In genomic region chr13:114120486-114121430, GRCh38 we compare ENCODE assay signal across 12 cellular contexts. TPM values are rescaled to one million over a fixed set of nuclear protein-coding genes. Genes with fewer than 3 reads are reported as not detected.
DNase-seq lines count a peak whose midpoint lies in the region; ATAC-seq and TF ChIP-seq lines count a peak whose summit lies in the region.
"Had no signal": no experiment of that assay in that cellular context is flagged by ENCODE, and none has a peak within 500 bp of the region (broad histone marks: within the 10 kb centered on the region; RNA-seq: fewer than 3 reads in every experiment).

No MANE protein-coding gene starts in this region.

- H3K36me3 ChIP-seq in RWPE2 (ENCODE audit: low read depth) (no peaks in the 10 kb centered on the region; the same call in 1 of the 2 replicates), fibroblast of lung (ENCODE audit: control insufficient read depth, insufficient read depth, low read length) (peaks cover 1% of the 10 kb centered on the region), skeletal muscle satellite cell (ENCODE audit: insufficient read depth, low read length) (no peaks in the 10 kb centered on the region), PC-9 (ENCODE audit: low read depth) (no peaks in the 10 kb centered on the region), H7 (replicated peaks; ENCODE audit: control insufficient read depth, insufficient read depth, low read length) (no peaks in the 10 kb centered on the region)

- BruUV-seq in PC-9 (replicated peaks; lab: Mats Ljungman, UMichigan), result no TSS peak

- peaks cover 17% of the 10 kb centered on the region; the same call in 1 of the 2 replicates for H3F3A ChIP-seq in PC-9 (ENCODE audit: insufficient read depth, low read depth)

- ATAC-seq in RWPE2 (ENCODE audit: low read depth), result no peak
- no peak for ATAC-seq in GM21786 (IDR thresholded peaks at IDR 0.05; ENCODE audit: unreplicated experiment)
- no peak for ATAC-seq in GM19463 (IDR thresholded peaks at IDR 0.05; ENCODE audit: unreplicated experiment)

- H3K4me3 ChIP-seq in RWPE2 (ENCODE audit: severe bottlenecking) (no peak overlapping the region), fibroblast of lung (replicated peaks in 1 of 4; ENCODE audit: control extremely low read depth in 1 of 4, insufficient read depth in 1 of 4, low read depth in 3 of 4, low read length in 4 of 4) (no peak overlapping the region), skeletal muscle satellite cell (ENCODE audit: low read length) (no peak overlapping the region), PC-9 (no peak overlapping the region), H7 (ENCODE audit: insufficient read depth, low read depth, low read length) (no peak overlapping the region)

- DNase-seq in ELF-1 (ENCODE audit: low read depth, low spot score) (peak; percentile 39), RWPE2 (ENCODE audit: low spot score) (no peak), fibroblast of lung (ENCODE audit: low read depth in 2 of 2) (no peak), PC-9 (no peak), H7 (no peak)
- DNase-seq: activated CD4-positive, alpha-beta T cell treated with anti-CD3 and anti-CD28 coated beads, Interleukin-2, amount 50 U/mL, for 48 hours had no signal

- peak overlapping the region; percentile 54 for H3K9ac ChIP-seq in fibroblast of lung (ENCODE audit: insufficient read depth, low read length)
- peak overlapping the region; percentile 34 for H3K9ac ChIP-seq in skeletal muscle satellite cell (ENCODE audit: low read depth, low read length)

- H3K9me2 ChIP-seq in PC-9 (ENCODE audit: insufficient read depth), result no peaks in the 10 kb centered on the region

- H3K27ac ChIP-seq in RWPE2 (ENCODE audit: poor library complexity, severe bottlenecking) (peak overlapping the region; percentile 41), fibroblast of lung (ENCODE audit: insufficient read depth, low read length) (peak overlapping the region; percentile 75), PC-9 (no peak overlapping the region)
- H3K27ac ChIP-seq: HL-60 had no signal

- no peak overlapping the region for H2AFZ ChIP-seq in fibroblast of lung (ENCODE audit: low read length)
- H2AFZ ChIP-seq in PC-9, result no peak overlapping the region

- H3K9me3 ChIP-seq in RWPE2 (ENCODE audit: severe bottlenecking) (no peaks in the 10 kb centered on the region), fibroblast of lung (ENCODE audit: control insufficient read depth, insufficient read depth, low read depth, low read length) (no peaks in the 10 kb centered on the region), skeletal muscle satellite cell (replicated peaks; ENCODE audit: low read length) (no peaks in the 10 kb centered on the region), PC-9 (ENCODE audit: insufficient read depth, low read depth) (no peaks in the 10 kb centered on the region)

- intact Hi-C loops in PC-9 (cut with micrococcal nuclease; ENCODE audit: unreplicated experiment), result no loop called here

- H3K27me3 ChIP-seq in RWPE2 (ENCODE audit: insufficient read depth, poor library complexity, severe bottlenecking) (no peaks in the 10 kb centered on the region), fibroblast of lung (ENCODE audit: control insufficient read depth, insufficient read depth, low read length) (no peaks in the 10 kb centered on the region), skeletal muscle satellite cell (ENCODE audit: control insufficient read depth, insufficient read depth, low read length) (no peaks in the 10 kb centered on the region), PC-9 (ENCODE audit: insufficient read depth, low read depth) (no peaks in the 10 kb centered on the region), H7 (ENCODE audit: control insufficient read depth, insufficient read depth, low read length) (no peaks in the 10 kb centered on the region)

- POLR2A ChIA-PET in PC-9 (lab: Charles Lee; ENCODE audit: unreplicated experiment), result no interaction called here

- TF ChIP-seq CTCF in RWPE2 (IDR thresholded peaks at IDR 0.05; ENCODE audit: poor library complexity, severe bottlenecking) (no peak), fibroblast of lung (conservative IDR thresholded peaks at IDR 0.05 in 1 of 2, IDR thresholded peaks at IDR 0.05 in 1 of 2; ENCODE audit: low read depth in 1 of 2, low read length in 2 of 2) (no peak), PC-9 (conservative IDR thresholded peaks at IDR 0.05) (no peak)

- H3K4me1 ChIP-seq in RWPE2 (ENCODE audit: insufficient read depth, poor library complexity, severe bottlenecking) (peaks cover 14% of the 10 kb centered on the region), fibroblast of lung (ENCODE audit: control insufficient read depth, extremely low read depth, insufficient read depth, low read length) (peaks cover 44% of the 10 kb centered on the region), skeletal muscle satellite cell (ENCODE audit: control insufficient read depth, insufficient read depth, low read length) (peaks cover 80% of the 10 kb centered on the region), PC-9 (replicated peaks; ENCODE audit: insufficient read depth) (no peaks in the 10 kb centered on the region)

- CTCF ChIA-PET in PC-9 (lab: Charles Lee), result no interaction called here

- H4K20me1 ChIP-seq in fibroblast of lung (ENCODE audit: control insufficient read depth, extremely low read depth, insufficient read depth, low read length) (no peaks in the 10 kb centered on the region), PC-9 (ENCODE audit: insufficient read depth) (no peaks in the 10 kb centered on the region)

- H3K79me2 ChIP-seq in fibroblast of lung (ENCODE audit: control insufficient read depth, insufficient read depth, low read length) (peaks cover 76% of the 10 kb centered on the region), PC-9 (ENCODE audit: low read depth) (no peaks in the 10 kb centered on the region)

- H3K4me2 ChIP-seq in fibroblast of lung (ENCODE audit: extremely low read depth, insufficient read depth, low read length), result peak overlapping the region; percentile 48
- H3K4me2 ChIP-seq in skeletal muscle satellite cell (ENCODE audit: low read length), result peak overlapping the region; percentile 50
- no peak overlapping the region for H3K4me2 ChIP-seq in PC-9

RNA-seq across cellular contexts. Expression of gene RASA3, which starts 11.7 kb away (rescaled TPM):
- total RNA-seq in fibroblast of lung (21.6 and 26.6 TPM in 2 replicates), PC-9 (2021) (9.7 and 10.0 TPM in 2 replicates)
- polyA plus RNA-seq in fibroblast of lung, result 31.1 and 34.1 TPM in 2 replicates
- polyA plus RNA-seq in fibroblast of lung (2012), result 32.0 and 32.4 TPM in 2 replicates
- 20.1 and 29.0 TPM in 2 replicates for polyA minus RNA-seq in fibroblast of lung (ENCODE audit: low replicate concordance)
- 33.2 and 35.2 TPM in 2 replicates for total RNA-seq in skeletal muscle satellite cell (2012; rRNA removed)
- 15.3 and 16.5 TPM in 2 replicates for total RNA-seq in H7 (2014; rRNA removed; shearing (Covaris generic))

RNA-seq across cellular contexts. Expression of gene CFAP97D2, which starts 58.3 kb away (rescaled TPM):
- not detected in 2 replicates for total RNA-seq in fibroblast of lung
- polyA plus RNA-seq in fibroblast of lung, result not detected in 2 replicates
- polyA plus RNA-seq in fibroblast of lung (2012), result not detected in 2 replicates
- not detected in 2 replicates for polyA minus RNA-seq in fibroblast of lung (ENCODE audit: low replicate concordance)
- 0.25 TPM in 1 of 2 replicates, not detected in the other for total RNA-seq in skeletal muscle satellite cell (2012; rRNA removed)
- total RNA-seq in PC-9 (2021), result not detected in 2 replicates
- total RNA-seq in H7 (2014; rRNA removed; shearing (Covaris generic)), result not detected in 2 replicates
- total RNA-seq: mesenteric fat pad, NCI-H460 had no signal
